Comparison of ENCODE assay signal across 24 cellular contexts in the genomic region with DNA sequence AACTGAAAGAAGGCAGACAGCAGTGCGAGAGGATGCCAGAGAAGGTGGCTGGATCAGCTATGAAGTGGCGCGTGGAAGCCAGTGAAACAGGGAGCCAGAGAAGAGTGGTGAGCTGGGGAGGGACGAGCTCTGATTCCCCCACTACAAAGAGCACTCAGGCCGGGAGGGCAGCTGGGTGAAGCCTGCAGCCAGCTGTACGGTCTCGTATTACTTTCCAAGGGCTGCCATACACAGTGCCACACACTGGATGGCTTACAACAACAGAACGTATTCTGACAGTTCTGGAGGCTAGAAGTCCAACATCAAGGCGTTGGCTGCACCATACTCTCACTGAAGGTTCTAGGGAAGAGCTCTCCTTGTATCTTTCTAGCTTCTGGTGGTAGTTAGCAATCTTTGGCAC. TPM values are rescaled to one million over a fixed set of nuclear protein-coding genes. Genes with fewer than 3 reads are reported as not detected.
"Had no signal": no experiment of that assay in that cellular context is flagged by ENCODE, and none has a peak within 500 bp of the region (broad histone marks: within the 10 kb centered on the region; RNA-seq: fewer than 3 reads in every experiment).

No MANE protein-coding gene starts in this region.

- H3K27me3 ChIP-seq: cardiac muscle cell, gastroesophageal sphincter, neutrophil, upper lobe of right lung had no signal

- H3K27ac Mint-ChIP-seq: activated CD4-positive, alpha-beta memory T cell treated with anti-CD3 and anti-CD28 coated beads for 36 hours; activated CD4-positive, alpha-beta T cell treated with anti-CD3 and anti-CD28 coated beads for 36 hours; activated naive CD4-positive, alpha-beta T cell treated with anti-CD3 and anti-CD28 coated beads, Interleukin-2, amount 50 U/mL, for 72 hours; activated T-helper 1 cell treated with anti-CD3 and anti-CD28 coated beads, Interleukin-12 subunit alpha, Interleukin-12 subunit beta, Interleukin-2, Interleukin-4 antibody, amounts not matched to agents 30 ng/mL and 10 ng/mL and 1 ng/mL, durations not matched to agents 14 hours and 24 hours and 36 hours; dendritic cell treated with granulocyte-macrophage colony-stimulating factor and Interleukin-4, amounts not matched to agents 40 ng/mL and 50 ng/mL, for 4 days; immature natural killer cell; WTC11 had no signal

- H3K27me3 Mint-ChIP-seq: dendritic cell treated with granulocyte-macrophage colony-stimulating factor and Interleukin-4, amounts not matched to agents 40 ng/mL and 50 ng/mL, for 4 days had no signal

- H3K36me3 Mint-ChIP-seq: immature natural killer cell; naive thymus-derived CD8-positive, alpha-beta T cell; WTC11 had no signal

- H3K9me3 Mint-ChIP-seq: activated naive CD4-positive, alpha-beta T cell treated with anti-CD3 and anti-CD28 coated beads, Interleukin-2, amount 50 U/mL, for 72 hours; activated T-helper 1 cell treated with anti-CD3 and anti-CD28 coated beads, Interleukin-12 subunit alpha, Interleukin-12 subunit beta, Interleukin-2, Interleukin-4 antibody, amounts not matched to agents 30 ng/mL and 10 ng/mL and 1 ng/mL, durations not matched to agents 14 hours and 24 hours and 36 hours; dendritic cell treated with granulocyte-macrophage colony-stimulating factor and Interleukin-4, amounts not matched to agents 40 ng/mL and 50 ng/mL, for 4 days; immature natural killer cell; WTC11 had no signal

- H3K4me1 Mint-ChIP-seq: activated CD4-positive, alpha-beta T cell treated with anti-CD3 and anti-CD28 coated beads for 36 hours; immature natural killer cell; naive thymus-derived CD8-positive, alpha-beta T cell had no signal

- DNase-seq: activated CD4-positive, alpha-beta memory T cell treated with anti-CD3 and anti-CD28 coated beads for 36 hours; activated CD4-positive, alpha-beta T cell treated with anti-CD3 and anti-CD28 coated beads for 36 hours; activated gamma-delta T cell treated with Interleukin-2 at 50 U/mL for 16 hours; activated T-cell treated with anti-CD3 and anti-CD28 coated beads for 4 hours; amniotic stem cell; effector CD8-positive, alpha-beta T cell; immature natural killer cell; mesenchymal stem cell; retina; stimulated activated CD4-positive, alpha-beta T cell treated with anti-CD3 and anti-CD28 coated beads, Interleukin-12 subunit alpha, Interleukin-12 subunit beta, amount 100 ng/mL, for 4 hours; stimulated activated CD4-positive, alpha-beta T cell treated with anti-CD3 and anti-CD28 coated beads, Interleukin-1b, Interleukin-23, amount 100 ng/mL, for 48 hours; stimulated activated CD8-positive, alpha-beta memory T cell treated with anti-CD3 and anti-CD28 coated beads, Interleukin-4, amount 100 ng/mL, for 48 hours; stimulated activated naive CD4-positive, alpha-beta T cell; upper lobe of right lung had no signal

- H3K9me3 ChIP-seq: gastroesophageal sphincter, mucosa of descending colon, neutrophil, upper lobe of right lung had no signal

- ATAC-seq: activated CD4-positive, alpha-beta T cell treated with anti-CD3 and anti-CD28 coated beads for 36 hours; activated naive CD4-positive, alpha-beta T cell treated with anti-CD3 and anti-CD28 coated beads, Interleukin-2, amount 50 U/mL, for 72 hours; esophagus mucosa; gastroesophageal sphincter; mucosa of descending colon; naive thymus-derived CD8-positive, alpha-beta T cell; upper lobe of right lung; WTC11 had no signal

- H3K27ac ChIP-seq: cardiac muscle cell, gastroesophageal sphincter, neutrophil, upper lobe of right lung had no signal

- H3K4me3 Mint-ChIP-seq: activated CD4-positive, alpha-beta memory T cell treated with anti-CD3 and anti-CD28 coated beads for 36 hours; activated CD4-positive, alpha-beta T cell treated with anti-CD3 and anti-CD28 coated beads for 36 hours; activated T-helper 1 cell treated with anti-CD3 and anti-CD28 coated beads, Interleukin-12 subunit alpha, Interleukin-12 subunit beta, Interleukin-2, Interleukin-4 antibody, amounts not matched to agents 30 ng/mL and 10 ng/mL and 1 ng/mL, durations not matched to agents 14 hours and 24 hours and 36 hours; dendritic cell treated with granulocyte-macrophage colony-stimulating factor and Interleukin-4, amounts not matched to agents 40 ng/mL and 50 ng/mL, for 4 days; immature natural killer cell; WTC11 had no signal

RNA-seq across cellular contexts. Expression of a gene that starts 47.1 kb away (rescaled TPM):
- total RNA-seq: activated CD4-positive, alpha-beta memory T cell treated with anti-CD3 and anti-CD28 coated beads for 36 hours; activated CD4-positive, alpha-beta T cell treated with anti-CD3 and anti-CD28 coated beads for 36 hours had no signal
